Comparison of ENCODE assay signal across 8 cellular contexts in genomic region chr2:181891258-181891965, GRCh38. TPM values are rescaled to one million over a fixed set of nuclear protein-coding genes. Genes with fewer than 3 reads are reported as not detected.
A peak's percentile ranks its signal among the peaks of the same experiment; 100 is the strongest.
DNase-seq lines count a peak whose midpoint lies in the region; ATAC-seq and TF ChIP-seq lines count a peak whose summit lies in the region.

Gene ITPRID2 (plus strand): TSS chr2:181891730. CDS start chr2:181892067, 337 bp downstream.

- intact Hi-C loops in activated CD4-positive, alpha-beta T cell treated with anti-CD3 and anti-CD28 coated beads for 36 hours (cut with DNase I, micrococcal nuclease), result loop anchor here (1.0 to 10.0 kb wide), 9 partner anchors 99 to 1884 kb away; partner anchors contain the start of genes CWC22 (in 1 of the 2), DNAJC10 (in 1 of the 2), NCKAP1 (in 1 of the 2) and NUP35 (in 1 of the 2)
- intact Hi-C loops in colonic mucosa (cut with DNase I), result no loop called here

- no peaks in the 10 kb centered on the region for H3K4me1 ChIP-seq in colonic mucosa

- no peaks in the 10 kb centered on the region for H3K36me3 ChIP-seq in colonic mucosa

- H3K27ac Mint-ChIP-seq in activated CD4-positive, alpha-beta T cell treated with anti-CD3 and anti-CD28 coated beads for 36 hours, result peak within 1 kb of the TSS; percentile 79

- DNase-seq in AG08395 (ENCODE audit: low spot score), result peak; percentile 97
- DNase-seq in NCI-H226, result peak; percentile 84
- DNase-seq in activated CD4-positive, alpha-beta T cell treated with anti-CD3 and anti-CD28 coated beads for 36 hours, result peak; percentile 83
- peak; percentile 87 for DNase-seq in colonic mucosa
- DNase-seq in left kidney (ENCODE audit: low read depth, low spot score), result peak; percentile 96
- peak; percentile 58 for DNase-seq in stimulated activated CD4-positive, alpha-beta T cell treated with anti-CD3 and anti-CD28 coated beads, Interleukin-1b, Interleukin-23, amount 100 ng/mL, for 48 hours

- TF ChIP-seq CTCF in colonic mucosa (IDR thresholded peaks at IDR 0.05), result no peak

- peak within 1 kb of the TSS; percentile 97 to 99 for H3K9ac ChIP-seq in colonic mucosa (ENCODE audit: low read depth in 2 of 2, low read length in 2 of 2)

- no peaks in the 10 kb centered on the region for H3K9me3 ChIP-seq in colonic mucosa

- H3K27me3 ChIP-seq in colonic mucosa, result no peaks in the 10 kb centered on the region

- H3K4me3 ChIP-seq in colonic mucosa, result peak within 1 kb of the TSS; percentile 69

- peak within 1 kb of the TSS; percentile 87 for H3K4me3 Mint-ChIP-seq in activated CD4-positive, alpha-beta T cell treated with anti-CD3 and anti-CD28 coated beads for 36 hours

- no peaks in the 10 kb centered on the region for H3K9me3 Mint-ChIP-seq in activated CD4-positive, alpha-beta T cell treated with anti-CD3 and anti-CD28 coated beads for 36 hours (ENCODE audit: low read depth)

- POLR2A ChIA-PET in activated CD4-positive, alpha-beta T cell treated with anti-CD3 and anti-CD28 coated beads for 36 hours (lab: Charles Lee), result no interaction called here

- H3K4me1 Mint-ChIP-seq in activated CD4-positive, alpha-beta T cell treated with anti-CD3 and anti-CD28 coated beads for 36 hours, result peaks cover 29% of the 10 kb centered on the region

- peak within 1 kb of the TSS; percentile 98 for H3K27ac ChIP-seq in colonic mucosa

- ATAC-seq in GM18858 (IDR thresholded peaks at IDR 0.05; ENCODE audit: unreplicated experiment), result peak; percentile 80
- ATAC-seq in HG03095 (IDR thresholded peaks at IDR 0.05; ENCODE audit: unreplicated experiment), result peak; percentile 93
- peak; percentile 94 for ATAC-seq in activated CD4-positive, alpha-beta T cell treated with anti-CD3 and anti-CD28 coated beads for 36 hours

- H3K27me3 Mint-ChIP-seq in activated CD4-positive, alpha-beta T cell treated with anti-CD3 and anti-CD28 coated beads for 36 hours, result peaks cover 7% of the 10 kb centered on the region

- CTCF ChIA-PET in activated CD4-positive, alpha-beta T cell treated with anti-CD3 and anti-CD28 coated beads for 36 hours (lab: Charles Lee), result interaction anchor here (0.9 to 2.0 kb wide), 5 partner anchors 11 to 148 kb away, joined by 3 to 8 read pairs (median 3); no protein-coding TSS in a partner anchor

- H3K36me3 Mint-ChIP-seq in activated CD4-positive, alpha-beta T cell treated with anti-CD3 and anti-CD28 coated beads for 36 hours (ENCODE audit: low read depth), result peaks cover 17% of the 10 kb centered on the region

RNA-seq across cellular contexts. Expression of gene ITPRID2, which starts in this region (rescaled TPM):
- 10 to 100 TPM; 34.9 to 51.8 TPM for total RNA-seq in activated CD4-positive, alpha-beta T cell treated with anti-CD3 and anti-CD28 coated beads for 36 hours
- total RNA-seq in colonic mucosa, result 100 to 1,000 TPM; 141 to 323 TPM

Comparison
In these comparisons a context has a peak if more than half of its experiments do, and no peak if none do; other contexts are left out.
1. Peak in every context shown above with its lines: DNase-seq, ATAC-seq, H3K4me3 ChIP-seq and H3K27ac ChIP-seq.